16 cellular contexts compared by ENCODE assay signal in the genomic region with DNA sequence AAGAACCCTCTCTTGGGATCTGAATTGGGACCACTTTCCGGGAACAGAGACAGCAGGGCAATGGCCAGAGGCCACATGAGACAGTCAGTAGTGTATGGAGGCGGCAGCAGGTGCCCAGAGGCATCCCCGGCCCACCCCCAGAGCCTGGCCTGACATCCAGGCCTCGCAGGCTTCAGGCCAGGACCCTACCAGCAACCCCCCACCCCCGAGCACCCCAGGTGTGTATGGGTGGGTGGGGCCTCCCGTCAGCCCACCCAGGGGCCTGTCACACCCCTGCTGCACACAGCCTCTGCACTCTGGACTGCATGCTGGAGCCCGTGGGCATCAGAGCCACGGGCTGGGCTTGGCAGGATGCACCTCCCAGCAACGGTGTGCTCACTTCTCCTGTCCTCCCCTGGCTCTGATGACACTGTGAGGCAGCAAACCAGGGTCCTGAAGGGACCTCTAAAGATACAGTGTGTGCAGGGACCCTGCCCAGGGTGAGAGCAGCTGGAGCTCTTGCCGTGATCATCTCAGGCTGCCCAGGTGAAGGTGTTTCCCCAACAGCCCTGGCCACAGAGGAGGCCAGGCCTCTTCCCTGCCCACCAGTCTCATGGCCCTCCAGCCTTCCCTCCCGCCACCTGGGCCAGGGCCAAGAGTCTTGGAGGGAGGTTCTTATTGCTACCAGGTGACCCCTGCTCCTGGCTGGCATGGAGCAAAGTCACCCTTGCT.
DNase-seq lines count a peak whose midpoint lies in the region; ATAC-seq, FAIRE-seq and TF ChIP-seq lines count a peak whose summit lies in the region.
"Had no signal": no experiment of that assay in that cellular context is flagged by ENCODE, and none has a peak within 500 bp of the region (broad histone marks: within the 10 kb centered on the region; RNA-seq: fewer than 3 reads in every experiment).

No MANE protein-coding gene starts in this region.

- peaks cover 4% of the 10 kb centered on the region for H3K9me1 ChIP-seq in K562 (ENCODE audit: control insufficient read depth, insufficient read depth, low read length)

- TF ChIP-seq RAD21 in K562 (CRISPR knock-in tag; conservative IDR thresholded peaks at IDR 0.05 in 1 of 2, IDR thresholded peaks at IDR 0.05 in 1 of 2), result no peak

- H3K79me2 ChIP-seq in K562 (ENCODE audit: control insufficient read depth, insufficient read depth, low read length), result no peaks in the 10 kb centered on the region

- no peak overlapping the region for H3K4me2 ChIP-seq in K562 (ENCODE audit: insufficient read depth, low read length)
- H3K4me2 ChIP-seq: BLaER1 treated with 17β-estradiol and CSF1 and Interleukin-3, amounts not matched to agents 10 nM and 100 nM had no signal

- no peaks in the 10 kb centered on the region for H3K9me3 Mint-ChIP-seq in activated CD4-positive, alpha-beta T cell treated with anti-CD3 and anti-CD28 coated beads, Interleukin-2, amount 10 ng/mL, durations not matched to agents 7 days and 5 days
- peaks cover 8% of the 10 kb centered on the region for H3K9me3 Mint-ChIP-seq in glutamatergic neuron (ENCODE audit: unreplicated experiment)
- H3K9me3 Mint-ChIP-seq: CD4-positive, CD25-positive, alpha-beta regulatory T cell had no signal

- H3K9me3 ChIP-seq in K562 (replicated peaks; ENCODE audit: control insufficient read depth, insufficient read depth, low read depth, low read length) (peaks cover 2% of the 10 kb centered on the region; the same call in 1 of the 2 replicates), MG63 (no peaks in the 10 kb centered on the region)
- H3K9me3 ChIP-seq: BLaER1 treated with 17β-estradiol and CSF1 and Interleukin-3, amounts not matched to agents 10 nM and 100 nM had no signal

- intact Hi-C loops in K562 (cut with micrococcal nuclease) (loop anchor here (10.0 kb wide), 3 partner anchors 181 to 501 kb away; a partner anchor contains a TSS), sciatic nerve (cut with DNase I) (no loop called here)

- in situ Hi-C loops in K562 (cut with MboI), result loop anchor here (5.0 kb wide), 1 partner anchor 448 kb away; a partner anchor contains a TSS

- CTCF ChIA-PET in activated CD4-positive, alpha-beta T cell treated with anti-CD3 and anti-CD28 coated beads, Interleukin-2, amount 10 ng/mL, durations not matched to agents 7 days and 5 days (lab: Charles Lee), result no interaction called here
- CTCF ChIA-PET in K562 (lab: Yijun Ruan, JAX; ENCODE audit: low intra/inter-chr PET ratio), result no interaction called here

- TF ChIP-seq CTCF in K562 (IDR thresholded peaks at IDR 0.05 in 2 of 3, conservative IDR thresholded peaks at IDR 0.05 in 1 of 3; ENCODE audit: insufficient read depth in 2 of 3, low read depth in 1 of 3, low read length in 3 of 3) (no peak), glutamatergic neuron (IDR thresholded peaks at IDR 0.05; ENCODE audit: partially characterized antibody, unreplicated experiment) (no peak)

- no TSS peak for BruUV-seq in K562 (replicated peaks; lab: Mats Ljungman, UMichigan)

- H3K27ac ChIP-seq in K562 (ENCODE audit: extremely low read depth, low read depth, low read length), result no peak overlapping the region
- H3K27ac ChIP-seq: BLaER1 treated with 17β-estradiol and CSF1 and Interleukin-3, amounts not matched to agents 10 nM and 100 nM; GM23248 had no signal

- WGBS in K562 (ENCODE audit: insufficient coverage, low coverage, missing lambda C conversion rate), result 12% methylated on average over 11 of the region's 11 CpGs

- peaks cover 4% of the 10 kb centered on the region for H3K4me1 Mint-ChIP-seq in activated CD4-positive, alpha-beta T cell treated with anti-CD3 and anti-CD28 coated beads, Interleukin-2, amount 10 ng/mL, durations not matched to agents 7 days and 5 days
- H3K4me1 Mint-ChIP-seq in glutamatergic neuron (ENCODE audit: low read depth, unreplicated experiment), result peaks cover 32% of the 10 kb centered on the region

- H3K27me3 ChIP-seq in K562 (ENCODE audit: control insufficient read depth in 2 of 2, insufficient read depth in 2 of 2, low read length in 2 of 2) (peaks cover 43 to 63% of the 10 kb centered on the region in 2 experiments), MG63 (no peaks in the 10 kb centered on the region)

- H2AFZ ChIP-seq in K562 (ENCODE audit: low read depth, low read length), result no peak overlapping the region
- H2AFZ ChIP-seq: GM23248 had no signal

- DNase-seq in activated CD4-positive, alpha-beta T cell treated with anti-CD3 and anti-CD28 coated beads, Interleukin-2, amount 10 ng/mL, durations not matched to agents 7 days and 5 days, result no peak
- no peak for DNase-seq in activated CD4-positive, alpha-beta T cell treated with anti-CD3 and anti-CD28 coated beads for 4 hours
- DNase-seq in K562 (ENCODE audit: extremely low read depth in 1 of 4, low spot score in 3 of 4) (no peak), glutamatergic neuron (no peak), sciatic nerve (ENCODE audit: low spot score) (peak; percentile 37), SIG-M5 (lab: John Stamatoyannopoulos, UW) (no peak), MG63 (no peak)
- DNase-seq in stimulated activated CD8-positive, alpha-beta memory T cell treated with anti-CD3 and anti-CD28 coated beads, Interleukin-4, amount 100 ng/mL, for 48 hours, result no peak
- DNase-seq: 8988T; AML-193; CD4-positive, CD25-positive, alpha-beta regulatory T cell; DMS53; GF-D8; GM23248; H7 had no signal

- peaks cover 3% of the 10 kb centered on the region for H3K27me3 Mint-ChIP-seq in activated CD4-positive, alpha-beta T cell treated with anti-CD3 and anti-CD28 coated beads, Interleukin-2, amount 10 ng/mL, durations not matched to agents 7 days and 5 days
- peaks cover 7% of the 10 kb centered on the region for H3K27me3 Mint-ChIP-seq in glutamatergic neuron (ENCODE audit: unreplicated experiment)
- H3K27me3 Mint-ChIP-seq: CD4-positive, CD25-positive, alpha-beta regulatory T cell had no signal

- ATAC-seq in K562, result no peak
- no peak for ATAC-seq in sciatic nerve

- POLR2A ChIA-PET in activated CD4-positive, alpha-beta T cell treated with anti-CD3 and anti-CD28 coated beads, Interleukin-2, amount 10 ng/mL, durations not matched to agents 7 days and 5 days (lab: Charles Lee), result no interaction called here
- POLR2A ChIA-PET in K562 (lab: Yijun Ruan, JAX), result interaction anchor here (0.6 kb wide), 1 partner anchor 114 kb away, joined by 3 read pairs; no protein-coding TSS in a partner anchor

- peak overlapping the region; percentile 20 for H3K27ac Mint-ChIP-seq in activated CD4-positive, alpha-beta T cell treated with anti-CD3 and anti-CD28 coated beads, Interleukin-2, amount 10 ng/mL, durations not matched to agents 7 days and 5 days
- no peak overlapping the region for H3K27ac Mint-ChIP-seq in glutamatergic neuron (ENCODE audit: unreplicated experiment)

- no peak overlapping the region for H3K4me3 Mint-ChIP-seq in activated CD4-positive, alpha-beta T cell treated with anti-CD3 and anti-CD28 coated beads, Interleukin-2, amount 10 ng/mL, durations not matched to agents 7 days and 5 days
- peak overlapping the region; percentile 71 for H3K4me3 Mint-ChIP-seq in glutamatergic neuron (ENCODE audit: unreplicated experiment)
- H3K4me3 Mint-ChIP-seq: CD4-positive, CD25-positive, alpha-beta regulatory T cell had no signal

- H3K4me1 ChIP-seq in K562 (replicated peaks in 1 of 2; ENCODE audit: control insufficient read depth in 2 of 2, insufficient read depth in 2 of 2, low read length in 2 of 2), result peaks cover 7 to 19% of the 10 kb centered on the region in 2 experiments; a peak in 4 of 5 replicates

- TF ChIP-seq EP300 in K562 (IDR thresholded peaks at IDR 0.05; ENCODE audit: low read length), result no peak

- FAIRE-seq in K562 (lab: Jason Lieb, UNC), result no peak

- H3K9ac ChIP-seq in K562 (ENCODE audit: insufficient read depth in 1 of 2, low read depth in 2 of 2, low read length in 2 of 2), result peak overlapping the region in 1 of 2 experiments; percentile 27; a peak in 2 of 4 replicates
- H3K9ac ChIP-seq: BLaER1 treated with 17β-estradiol and CSF1 and Interleukin-3, amounts not matched to agents 10 nM and 100 nM; GM23248 had no signal

- TF ChIP-seq POLR2A in K562 (conservative IDR thresholded peaks at IDR 0.05), result no peak

- no peak overlapping the region for H3K4me3 ChIP-seq in K562
- H3K4me3 ChIP-seq in MG63, result no peak overlapping the region
- H3K4me3 ChIP-seq: BLaER1 treated with 17β-estradiol and CSF1 and Interleukin-3, amounts not matched to agents 10 nM and 100 nM; GM23248 had no signal

- H4K20me1 ChIP-seq in K562 (replicated peaks; ENCODE audit: control insufficient read depth, insufficient read depth, low read length), result no peaks in the 10 kb centered on the region

- no peaks in the 10 kb centered on the region for H3K36me3 ChIP-seq in K562 (ENCODE audit: control insufficient read depth, insufficient read depth, low read length)
- H3K36me3 ChIP-seq in MG63, result no peaks in the 10 kb centered on the region
- H3K36me3 ChIP-seq: BLaER1 treated with 17β-estradiol and CSF1 and Interleukin-3, amounts not matched to agents 10 nM and 100 nM had no signal

- no peaks in the 10 kb centered on the region for H3K36me3 Mint-ChIP-seq in activated CD4-positive, alpha-beta T cell treated with anti-CD3 and anti-CD28 coated beads, Interleukin-2, amount 10 ng/mL, durations not matched to agents 7 days and 5 days (ENCODE audit: low read depth)
- H3K36me3 Mint-ChIP-seq in glutamatergic neuron (ENCODE audit: unreplicated experiment), result peaks cover 5% of the 10 kb centered on the region
- H3K36me3 Mint-ChIP-seq: CD4-positive, CD25-positive, alpha-beta regulatory T cell had no signal

TF ChIP-seq in K562, 482 proteins besides CTCF, POLR2A, EP300 and RAD21:
- 0 out of 2 replicates have a peak, but pooled peaks have one; percentile 72 for TF ChIP-seq RBM14 (IDR thresholded peaks at IDR 0.05; ENCODE audit: borderline replicate concordance, insufficient read depth, low read depth, low read length)
- TF ChIP-seq ETV1 (tag; conservative IDR thresholded peaks at IDR 0.05; ENCODE audit: low read depth), result no peak
- 0 out of 2 replicates have a peak, but pooled peaks have one; percentile 9 for TF ChIP-seq ZNF184 (CRISPR knock-in tag; IDR thresholded peaks at IDR 0.05)
- 0 out of 2 replicates have a peak, but pooled peaks have one; percentile 37 for TF ChIP-seq PRMT5 (CRISPR knock-in tag; IDR thresholded peaks at IDR 0.05)
- no peak for TF ChIP-seq ZNF12 (CRISPR knock-in tag; IDR thresholded peaks at IDR 0.05)
- 0 out of 2 replicates have a peak, but pooled peaks have one; percentile 7 for TF ChIP-seq ATF1 (CRISPR knock-in tag; IDR thresholded peaks at IDR 0.05)
- no peak for TF ChIP-seq ATF1 (tag; IDR thresholded peaks at IDR 0.05)
